ENCODE assay signal across 20 cellular contexts in the genomic region with DNA sequence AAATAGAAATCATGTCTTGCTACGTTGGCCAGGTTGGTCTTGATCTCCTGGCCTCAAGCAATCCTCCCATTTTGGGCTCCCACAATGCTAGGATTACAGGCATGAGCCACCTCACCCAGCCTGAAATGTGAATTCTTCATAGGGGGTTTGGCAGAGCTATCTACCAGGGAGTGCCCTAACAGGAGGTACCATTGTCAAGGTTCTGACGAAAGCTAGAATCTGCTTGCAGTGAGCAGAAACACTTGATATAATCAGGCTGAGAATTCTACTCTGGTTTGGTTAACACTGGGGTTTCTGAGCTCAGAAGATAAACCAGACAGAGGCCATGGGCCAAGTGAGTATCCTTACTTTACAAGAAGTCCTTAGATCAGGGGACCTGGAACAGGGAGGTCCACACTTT. TPM values are rescaled to one million over a fixed set of nuclear protein-coding genes. Genes with fewer than 3 reads are reported as not detected.
"Had no signal": no experiment of that assay in that cellular context is flagged by ENCODE, and none has a peak within 500 bp of the region (broad histone marks: within the 10 kb centered on the region; RNA-seq: fewer than 3 reads in every experiment).

No MANE protein-coding gene starts in this region.

- FAIRE-seq: keratinocyte had no signal

- DNase-seq: activated CD4-positive, alpha-beta T cell treated with anti-CD3 and anti-CD28 coated beads for 48 hours; activated CD4-positive, CD25-positive, alpha-beta regulatory T cell; activated CD8-positive, alpha-beta T cell treated with anti-CD3 and anti-CD28 coated beads for 36 hours; activated naive CD4-positive, alpha-beta T cell treated with anti-CD3 and anti-CD28 coated beads for 36 hours; activated T-cell treated with anti-CD3 and anti-CD28 coated beads, Interleukin-2, amount 50 U/mL, for 24 hours; anterior cingulate cortex; caudate nucleus; dorsolateral prefrontal cortex; foreskin keratinocyte; head of caudate nucleus; lower lobe of right lung; posterior cingulate gyrus; spleen; stimulated activated naive B cell treated with anti-CD40 and anti-IgM and Interleukin-4, amounts not matched to agents 10 μg/mL and 1 μg/mL and 100 μg/mL, for 72 hours; upper lobe of right lung had no signal

- H3K27ac ChIP-seq: dorsolateral prefrontal cortex, epithelial cell of prostate, foreskin keratinocyte, lower lobe of right lung, neutrophil, spleen, thoracic aorta, upper lobe of right lung had no signal

- H3K9me3 ChIP-seq: lower lobe of right lung, neutrophil, spleen, thoracic aorta, upper lobe of right lung had no signal

- H3K4me3 ChIP-seq: dorsolateral prefrontal cortex, lower lobe of right lung, spleen, thoracic aorta, upper lobe of right lung had no signal

- H3K36me3 ChIP-seq: lower lobe of right lung, neutrophil, spleen, thoracic aorta, upper lobe of right lung had no signal

- H3K4me1 ChIP-seq: spleen, upper lobe of right lung had no signal

- H3K27me3 ChIP-seq: foreskin keratinocyte had no signal

- ATAC-seq: activated CD8-positive, alpha-beta T cell treated with anti-CD3 and anti-CD28 coated beads for 36 hours; foreskin keratinocyte; lower lobe of right lung; natural killer cell treated with Interleukin-12 subunit alpha and Interleukin-12 subunit beta and Interleukin-15 and Interleukin-18, amount 100 ng/mL, for 72 hours; upper lobe of right lung had no signal

RNA-seq across cellular contexts. Expression of a gene that starts 19.3 kb away (rescaled TPM):
- total RNA-seq: activated CD8-positive, alpha-beta T cell treated with anti-CD3 and anti-CD28 coated beads for 36 hours; activated naive CD4-positive, alpha-beta T cell treated with anti-CD3 and anti-CD28 coated beads for 36 hours; natural killer cell treated with Interleukin-12 subunit alpha and Interleukin-12 subunit beta and Interleukin-15 and Interleukin-18, amount 100 ng/mL, for 72 hours had no signal
